ENCODE assay signal across 24 cellular contexts in genomic region chr4:42265782-42266602, GRCh38.
"Had no signal": no experiment of that assay in that cellular context is flagged by ENCODE, and none has a peak within 500 bp of the region (broad histone marks: within the 10 kb centered on the region; RNA-seq: fewer than 3 reads in every experiment).

No MANE protein-coding gene starts in this region.

- H3K27ac Mint-ChIP-seq: dendritic cell treated with granulocyte-macrophage colony-stimulating factor and Interleukin-4, amounts not matched to agents 40 ng/mL and 50 ng/mL, for 4 days; effector memory CD8-positive, alpha-beta T cell; endodermal cell had no signal

- H3K4me1 Mint-ChIP-seq: endodermal cell had no signal

- H3K4me3 Mint-ChIP-seq: dendritic cell treated with granulocyte-macrophage colony-stimulating factor and Interleukin-4, amounts not matched to agents 40 ng/mL and 50 ng/mL, for 4 days; effector memory CD8-positive, alpha-beta T cell; endodermal cell had no signal

- H3K9me3 Mint-ChIP-seq: dendritic cell treated with granulocyte-macrophage colony-stimulating factor and Interleukin-4, amounts not matched to agents 40 ng/mL and 50 ng/mL, for 4 days; effector memory CD8-positive, alpha-beta T cell had no signal

- H3K36me3 ChIP-seq: colonic mucosa, esophagus muscularis mucosa, esophagus squamous epithelium, gastrocnemius medialis, gastroesophageal sphincter, heart left ventricle had no signal

- H3K27me3 ChIP-seq: colonic mucosa, dorsolateral prefrontal cortex, esophagus muscularis mucosa, esophagus squamous epithelium, foreskin keratinocyte, gastrocnemius medialis, gastroesophageal sphincter, heart left ventricle had no signal

- H3K4me3 ChIP-seq: colonic mucosa, coronary artery, dorsolateral prefrontal cortex, esophagus muscularis mucosa, esophagus squamous epithelium, gastrocnemius medialis, gastroesophageal sphincter, heart left ventricle had no signal

- ATAC-seq: effector memory CD8-positive, alpha-beta T cell; esophagus mucosa; foreskin keratinocyte; gastrocnemius medialis; gastroesophageal sphincter; heart left ventricle had no signal

- H3K27me3 Mint-ChIP-seq: dendritic cell treated with granulocyte-macrophage colony-stimulating factor and Interleukin-4, amounts not matched to agents 40 ng/mL and 50 ng/mL, for 4 days had no signal

- DNase-seq: colonic mucosa; cortex of kidney; dermis blood vessel endothelial cell; dorsolateral prefrontal cortex; effector CD4-positive, alpha-beta T cell; effector CD8-positive, alpha-beta T cell; effector memory CD4-positive, alpha-beta T cell; effector memory CD8-positive, alpha-beta T cell; endodermal cell; erythroblast; esophagus squamous epithelium; foreskin fibroblast; foreskin keratinocyte; foreskin melanocyte; gastrocnemius medialis; glutamatergic neuron; head of caudate nucleus; heart left ventricle had no signal

- H3K9me3 ChIP-seq: colonic mucosa, esophagus muscularis mucosa, esophagus squamous epithelium, gastrocnemius medialis, heart left ventricle had no signal

- H3K4me1 ChIP-seq: colonic mucosa, esophagus muscularis mucosa, esophagus squamous epithelium, foreskin keratinocyte, gastrocnemius medialis, gastroesophageal sphincter had no signal

- H3K27ac ChIP-seq: colonic mucosa, coronary artery, dorsolateral prefrontal cortex, epithelial cell of prostate, esophagus muscularis mucosa, esophagus squamous epithelium, foreskin keratinocyte, gastrocnemius medialis, gastroesophageal sphincter, heart left ventricle had no signal
